Comparison of ENCODE assay signal across 8 cellular contexts in the genomic region with DNA sequence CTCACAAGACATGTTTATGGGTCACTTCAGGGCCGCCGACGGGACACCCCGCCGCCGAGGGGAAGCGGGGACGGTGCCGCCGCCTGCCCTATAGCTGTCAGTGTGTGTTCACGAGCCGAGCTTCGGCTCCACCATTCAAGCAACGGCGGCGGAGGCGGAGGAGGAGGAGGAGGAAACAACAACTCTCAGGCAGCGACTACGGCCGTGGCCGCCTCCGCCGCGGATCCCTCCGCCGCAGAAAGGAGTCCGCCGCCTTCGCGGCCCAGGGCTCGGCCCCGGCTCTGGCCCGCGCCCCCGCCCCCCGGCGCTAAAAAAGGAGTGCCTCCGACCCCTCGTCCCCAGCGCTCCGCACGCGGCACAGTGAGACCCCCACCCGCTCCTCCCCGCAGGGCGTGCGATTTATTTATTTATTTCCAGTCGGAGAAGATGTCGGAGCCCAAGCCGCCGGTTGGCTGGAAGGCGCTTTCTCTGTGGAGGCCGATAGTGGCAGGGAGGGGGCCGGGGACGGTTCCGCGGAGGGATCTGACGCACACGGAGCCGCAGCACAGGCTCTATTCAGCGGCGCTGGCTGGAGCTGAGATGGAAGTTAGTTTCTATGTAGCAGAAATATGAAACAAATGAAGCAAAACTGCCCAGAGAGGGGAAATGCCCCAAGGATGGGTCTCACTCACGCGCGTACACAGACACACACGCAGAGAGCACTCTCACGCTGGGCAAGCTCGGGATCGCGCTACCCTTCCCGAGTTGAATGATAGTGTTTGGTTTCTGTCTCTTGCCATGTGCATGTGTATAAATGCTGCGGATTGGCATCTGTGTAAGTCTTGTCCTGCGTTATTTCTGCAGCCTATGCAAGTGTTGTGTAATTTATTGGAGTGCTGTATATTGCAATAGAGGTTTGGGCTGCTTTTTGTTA. TPM values are rescaled to one million over a fixed set of nuclear protein-coding genes. Genes with fewer than 3 reads are reported as not detected.
DNase-seq lines count a peak whose midpoint lies in the region; ATAC-seq lines count a peak whose summit lies in the region.

A gene (minus strand): TSS at position 198 of the 913 bp plus-strand sequence. CDS start 186 bp downstream, at position 12.

- no peaks in the 10 kb centered on the region for H3K36me3 Mint-ChIP-seq in memory B cell

- CTCF ChIA-PET in activated CD8-positive, alpha-beta memory T cell treated with anti-CD3 and anti-CD28 coated beads for 36 hours (lab: Charles Lee), result interaction anchor here (0.7 to 1.2 kb wide), 3 partner anchors 9 to 40 kb away, joined by 3 read pairs; no protein-coding TSS in a partner anchor

- H3K9me3 ChIP-seq in effector memory CD4-positive, alpha-beta T cell (ENCODE audit: control insufficient read depth, low read length), result no peaks in the 10 kb centered on the region

- H3K4me1 Mint-ChIP-seq in memory B cell, result peaks cover 18% of the 10 kb centered on the region

- peak; percentile 57 for ATAC-seq in GM21367 (IDR thresholded peaks at IDR 0.05; ENCODE audit: unreplicated experiment)
- peak; percentile 74 for ATAC-seq in memory B cell (ENCODE audit: low read depth)

- peaks cover 2% of the 10 kb centered on the region for H3K27me3 Mint-ChIP-seq in memory B cell

- peak within 1 kb of the TSS; percentile 96 for H3K27ac Mint-ChIP-seq in memory B cell

- H3K4me3 ChIP-seq in effector memory CD4-positive, alpha-beta T cell (ENCODE audit: insufficient read depth, low read depth, low read length, poor library complexity, severe bottlenecking), result peak within 1 kb of the TSS; percentile 99

- DNase-seq in COLO829 (ENCODE audit: low spot score) (peak; percentile 53), HT1080 (ENCODE audit: low read depth) (peak; percentile 91), NOMO-1 (lab: John Stamatoyannopoulos, UW; ENCODE audit: unreplicated experiment in 2 of 2) (peak; percentile 87 to 89), memory B cell (ENCODE audit: low spot score in 2 of 2) (peak; percentile 90 to 92)
- DNase-seq in effector memory CD4-positive, alpha-beta T cell, result peak; percentile 87
- DNase-seq in stimulated activated CD8-positive, alpha-beta memory T cell treated with anti-CD3 and anti-CD28 coated beads, Interleukin-12 subunit alpha, Interleukin-12 subunit beta, amount 100 ng/mL, for 1 hour (ENCODE audit: low read depth), result peak; percentile 85

- H3K4me1 ChIP-seq in effector memory CD4-positive, alpha-beta T cell (ENCODE audit: control insufficient read depth, insufficient read depth, low read length, poor library complexity, severe bottlenecking), result peaks cover 14% of the 10 kb centered on the region

- no peaks in the 10 kb centered on the region for H3K36me3 ChIP-seq in effector memory CD4-positive, alpha-beta T cell (ENCODE audit: control insufficient read depth, insufficient read depth, low read length)

- POLR2A ChIA-PET in activated CD8-positive, alpha-beta memory T cell treated with anti-CD3 and anti-CD28 coated beads for 36 hours (lab: Charles Lee), result interaction anchor here (0.6 to 1.2 kb wide), 9 partner anchors 14 to 216 kb away, joined by 3 to 9 read pairs (median 3); no protein-coding TSS in a partner anchor

- H3K9me3 Mint-ChIP-seq in memory B cell, result no peaks in the 10 kb centered on the region

- H3K27me3 ChIP-seq in effector memory CD4-positive, alpha-beta T cell (replicated peaks; ENCODE audit: control insufficient read depth, insufficient read depth, low read length, poor library complexity, severe bottlenecking), result no peaks in the 10 kb centered on the region

- peak within 1 kb of the TSS; percentile 95 for H3K27ac ChIP-seq in effector memory CD4-positive, alpha-beta T cell (ENCODE audit: insufficient read depth, low read length, poor library complexity, severe bottlenecking)

- peak within 1 kb of the TSS; percentile 96 for H3K4me3 Mint-ChIP-seq in memory B cell

RNA-seq across cellular contexts. Expression of the gene that starts here (rescaled TPM):
- 10.3 and 11.3 TPM in 2 replicates for total RNA-seq in HT1080 (2014; rRNA removed; shearing (Covaris generic))
- 7.3 and 10.6 TPM in 2 replicates for polyA plus RNA-seq in HT1080 (2015; cell fraction: cytosol; rRNA removed)
- 35.0 and 38.9 TPM in 2 replicates for polyA plus RNA-seq in HT1080 (2015; cell fraction: nucleus; rRNA removed)
- total RNA-seq in activated CD8-positive, alpha-beta memory T cell treated with anti-CD3 and anti-CD28 coated beads for 36 hours, result 10 to 100 TPM; 24.5 to 25.1 TPM

Comparison
In these comparisons a context has a peak if more than half of its experiments do, and no peak if none do; other contexts are left out.
1. Peak in every context shown above with its lines: DNase-seq, ATAC-seq, H3K4me3 ChIP-seq and H3K27ac ChIP-seq.